25 cellular contexts compared by ENCODE assay signal in genomic region chr10:57336339-57336738, GRCh38.
A peak's percentile ranks its signal among the peaks of the same experiment; 100 is the strongest.
DNase-seq lines count a peak whose midpoint lies in the region; ATAC-seq and TF ChIP-seq lines count a peak whose summit lies in the region.
"Had no signal": no experiment of that assay in that cellular context is flagged by ENCODE, and none has a peak within 500 bp of the region (broad histone marks: within the 10 kb centered on the region; RNA-seq: fewer than 3 reads in every experiment).

No MANE protein-coding gene starts in this region.

- no peaks in the 10 kb centered on the region for H3K79me1 ChIP-seq in neuronal stem cell (ENCODE audit: low read depth, low read length)

- DNase-seq in NOMO-1 treated with DMSO at 0.1 percent for 48 hours (lab: John Stamatoyannopoulos, UW; ENCODE audit: unreplicated experiment) (peak; percentile 22), NOMO-1 treated with dmso at 0.1 percent for 144 hours (lab: John Stamatoyannopoulos, UW; ENCODE audit: unreplicated experiment) (no peak), epithelial cell of proximal tubule (ENCODE audit: low read depth) (no peak), neuronal stem cell (ENCODE audit: low spot score) (no peak), testis (peak; percentile 65), activated gamma-delta T cell treated with Interleukin-2 at 50 U/mL for 16 hours (no peak)
- no peak for DNase-seq in activated T-helper 1 cell treated with anti-CD3 and anti-CD28 coated beads, Interleukin-12 subunit alpha, Interleukin-12 subunit beta, Interleukin-2, Interleukin-4 antibody, amounts not matched to agents 30 ng/mL and 10 ng/mL and 1 ng/mL, durations not matched to agents 14 hours and 24 hours and 36 hours (ENCODE audit: low spot score)
- DNase-seq: ACHN; AML-193; BE2C; CD4-positive, alpha-beta T cell; CD8-positive, alpha-beta memory T cell; DMS 273 treated with DMSO at 0.1 percent for 48 hours; DMS79; EL; GDM1; GM23248; H7; HCEC 1CT had no signal

- H3K18ac ChIP-seq in neuronal stem cell (ENCODE audit: low read length) = no peak overlapping the region

- no peak overlapping the region for H3K4me2 ChIP-seq in neuronal stem cell (ENCODE audit: insufficient read depth, low read length, poor library complexity, severe bottlenecking)
- H3K4me2 ChIP-seq: A549; BLaER1 treated with 17β-estradiol and CSF1 and Interleukin-3, amounts not matched to agents 10 nM and 100 nM had no signal

- H3K36me3 Mint-ChIP-seq in activated T-helper 1 cell treated with anti-CD3 and anti-CD28 coated beads, Interleukin-12 subunit alpha, Interleukin-12 subunit beta, Interleukin-2, Interleukin-4 antibody, amounts not matched to agents 30 ng/mL and 10 ng/mL and 1 ng/mL, durations not matched to agents 14 hours and 24 hours and 36 hours (ENCODE audit: low read depth) = no peaks in the 10 kb centered on the region
- H3K36me3 Mint-ChIP-seq: CD14-positive monocyte; CD8-positive, alpha-beta memory T cell had no signal

- no peak overlapping the region for H3K27ac Mint-ChIP-seq in activated T-helper 1 cell treated with anti-CD3 and anti-CD28 coated beads, Interleukin-12 subunit alpha, Interleukin-12 subunit beta, Interleukin-2, Interleukin-4 antibody, amounts not matched to agents 30 ng/mL and 10 ng/mL and 1 ng/mL, durations not matched to agents 14 hours and 24 hours and 36 hours
- H3K27ac Mint-ChIP-seq: CD14-positive monocyte; CD4-positive, alpha-beta T cell; CD8-positive, alpha-beta memory T cell had no signal

- H3K9me3 Mint-ChIP-seq in activated T-helper 1 cell treated with anti-CD3 and anti-CD28 coated beads, Interleukin-12 subunit alpha, Interleukin-12 subunit beta, Interleukin-2, Interleukin-4 antibody, amounts not matched to agents 30 ng/mL and 10 ng/mL and 1 ng/mL, durations not matched to agents 14 hours and 24 hours and 36 hours = no peaks in the 10 kb centered on the region
- H3K9me3 Mint-ChIP-seq: CD4-positive, alpha-beta T cell; CD8-positive, alpha-beta memory T cell had no signal

- no CpG with 5 or more reads among the region's 12 CpGs for WGBS in neuronal stem cell (ENCODE audit: extremely low coverage in 2 of 2, insufficient read length in 2 of 2, insufficient replicate concordance in 1 of 2), 2 donors
- 65 to 72% methylated on average over 12 of the region's 12 CpGs for WGBS in testis, 2 donors

- ATAC-seq in HG03469 (IDR thresholded peaks at IDR 0.05; ENCODE audit: unreplicated experiment) = no peak
- ATAC-seq: A549, GM12878 had no signal

- H3K9me3 ChIP-seq in neuronal stem cell (replicated peaks in 1 of 2; ENCODE audit: control insufficient read depth in 2 of 2, insufficient read depth in 1 of 2, low read depth in 1 of 2, low read length in 2 of 2) = peaks cover 0 to 2% of the 10 kb centered on the region in 2 donors
- H3K9me3 ChIP-seq in testis = no peaks in the 10 kb centered on the region
- H3K9me3 ChIP-seq: A549; BE2C; BLaER1 treated with 17β-estradiol and CSF1 and Interleukin-3, amounts not matched to agents 10 nM and 100 nM had no signal

- no peak overlapping the region for H2BK12ac ChIP-seq in neuronal stem cell (ENCODE audit: low read length)

- H3K4me1 ChIP-seq in neuronal stem cell (ENCODE audit: control insufficient read depth in 2 of 2, insufficient read depth in 1 of 2, low read depth in 1 of 2, low read length in 2 of 2) (no peaks in the 10 kb centered on the region), testis (no peaks in the 10 kb centered on the region)
- H3K4me1 ChIP-seq: A549; BE2C; BLaER1 treated with 17β-estradiol and CSF1 and Interleukin-3, amounts not matched to agents 10 nM and 100 nM had no signal

- no peak overlapping the region for H3K9ac ChIP-seq in neuronal stem cell (ENCODE audit: low read depth, low read length, poor library complexity)
- H3K9ac ChIP-seq: BLaER1 treated with 17β-estradiol and CSF1 and Interleukin-3, amounts not matched to agents 10 nM and 100 nM; GM23248 had no signal

- H2BK5ac ChIP-seq in neuronal stem cell (ENCODE audit: low read length) = no peak overlapping the region

- no peak for TF ChIP-seq POLR2A in testis (IDR thresholded peaks at IDR 0.05)

- H3K27ac ChIP-seq in neuronal stem cell (replicated peaks; ENCODE audit: low read length) (no peak overlapping the region), testis (no peak overlapping the region)
- H3K27ac ChIP-seq: 22Rv1; A549; BLaER1 treated with 17β-estradiol and CSF1 and Interleukin-3, amounts not matched to agents 10 nM and 100 nM; GM23248 had no signal

- H2AFZ ChIP-seq in neuronal stem cell (ENCODE audit: low read length) = peak overlapping the region; percentile 29
- H2AFZ ChIP-seq: GM23248 had no signal

- no peak overlapping the region for H3K4ac ChIP-seq in neuronal stem cell (ENCODE audit: low read length)

- no peak overlapping the region for H2BK15ac ChIP-seq in neuronal stem cell (ENCODE audit: low read length)

- no peak overlapping the region for H2AK5ac ChIP-seq in neuronal stem cell (ENCODE audit: low read depth, low read length)

- H3K27me3 ChIP-seq in neuronal stem cell (ENCODE audit: control insufficient read depth in 3 of 3, insufficient read depth in 3 of 3, low read depth in 1 of 3, low read length in 3 of 3) (no peaks in the 10 kb centered on the region), testis (no peaks in the 10 kb centered on the region)
- H3K27me3 ChIP-seq: BE2C; BLaER1 treated with 17β-estradiol and CSF1 and Interleukin-3, amounts not matched to agents 10 nM and 100 nM had no signal

- H3K4me3 ChIP-seq in epithelial cell of proximal tubule (ENCODE audit: low read depth, low read length) = peak overlapping the region; percentile 14
- no peak overlapping the region for H3K4me3 ChIP-seq in neuronal stem cell (ENCODE audit: low read length in 2 of 2)
- no peak overlapping the region for H3K4me3 ChIP-seq in testis
- H3K4me3 ChIP-seq: A549; BLaER1 treated with 17β-estradiol and CSF1 and Interleukin-3, amounts not matched to agents 10 nM and 100 nM; GM12878; GM23248 had no signal

- no peak for TF ChIP-seq CTCF in epithelial cell of proximal tubule (conservative IDR thresholded peaks at IDR 0.05; ENCODE audit: low read depth, low read length)
- no peak for TF ChIP-seq CTCF in testis (IDR thresholded peaks at IDR 0.05)

- H3K23ac ChIP-seq in neuronal stem cell (ENCODE audit: low read depth, low read length, poor library complexity) = no peak overlapping the region

- no peak overlapping the region for H2BK120ac ChIP-seq in neuronal stem cell (ENCODE audit: low read depth, low read length)

- intact Hi-C loops in testis (cut with DNase I; ENCODE audit: low total_unique reads) = no loop called here
- intact Hi-C loops in activated T-helper 1 cell treated with anti-CD3 and anti-CD28 coated beads, Interleukin-12 subunit alpha, Interleukin-12 subunit beta, Interleukin-2, Interleukin-4 antibody, amounts not matched to agents 30 ng/mL and 10 ng/mL and 1 ng/mL, durations not matched to agents 14 hours and 24 hours and 36 hours (cut with micrococcal nuclease) = no loop called here

- no peak overlapping the region for H4K8ac ChIP-seq in neuronal stem cell (ENCODE audit: low read depth, low read length)

- no peak overlapping the region for H3K4me3 Mint-ChIP-seq in activated T-helper 1 cell treated with anti-CD3 and anti-CD28 coated beads, Interleukin-12 subunit alpha, Interleukin-12 subunit beta, Interleukin-2, Interleukin-4 antibody, amounts not matched to agents 30 ng/mL and 10 ng/mL and 1 ng/mL, durations not matched to agents 14 hours and 24 hours and 36 hours
- H3K4me3 Mint-ChIP-seq: CD14-positive monocyte; CD4-positive, alpha-beta T cell; CD8-positive, alpha-beta memory T cell had no signal

- no peak overlapping the region for H4K91ac ChIP-seq in neuronal stem cell (ENCODE audit: low read depth, low read length, poor library complexity)

- H3K14ac ChIP-seq in neuronal stem cell (ENCODE audit: low read length) = no peak overlapping the region

- H3K36me3 ChIP-seq in neuronal stem cell (replicated peaks in 1 of 2; ENCODE audit: control insufficient read depth in 2 of 2, insufficient read depth in 2 of 2, low read length in 2 of 2) = no peaks in the 10 kb centered on the region
- no peaks in the 10 kb centered on the region for H3K36me3 ChIP-seq in testis (ENCODE audit: low read depth, missing control alignments)
- H3K36me3 ChIP-seq: BE2C; BLaER1 treated with 17β-estradiol and CSF1 and Interleukin-3, amounts not matched to agents 10 nM and 100 nM had no signal

- no peaks in the 10 kb centered on the region for H3K27me3 Mint-ChIP-seq in activated T-helper 1 cell treated with anti-CD3 and anti-CD28 coated beads, Interleukin-12 subunit alpha, Interleukin-12 subunit beta, Interleukin-2, Interleukin-4 antibody, amounts not matched to agents 30 ng/mL and 10 ng/mL and 1 ng/mL, durations not matched to agents 14 hours and 24 hours and 36 hours (ENCODE audit: insufficient read depth)
- H3K27me3 Mint-ChIP-seq: CD4-positive, alpha-beta T cell; CD8-positive, alpha-beta memory T cell had no signal

- no peaks in the 10 kb centered on the region for H3K4me1 Mint-ChIP-seq in activated T-helper 1 cell treated with anti-CD3 and anti-CD28 coated beads, Interleukin-12 subunit alpha, Interleukin-12 subunit beta, Interleukin-2, Interleukin-4 antibody, amounts not matched to agents 30 ng/mL and 10 ng/mL and 1 ng/mL, durations not matched to agents 14 hours and 24 hours and 36 hours (ENCODE audit: low read depth)
- H3K4me1 Mint-ChIP-seq: CD14-positive monocyte; CD8-positive, alpha-beta memory T cell had no signal

Comparison
In these comparisons a context has a peak if more than half of its experiments do, and no peak if none do; other contexts are left out.
1. DNase-seq: peak in NOMO-1 treated with DMSO at 0.1 percent for 48 hours (single experiment) and testis (single experiment); none in NOMO-1 treated with dmso at 0.1 percent for 144 hours (single experiment), epithelial cell of proximal tubule (single experiment), neuronal stem cell (single experiment), activated gamma-delta T cell treated with Interleukin-2 at 50 U/mL for 16 hours (single experiment) and activated T-helper 1 cell treated with anti-CD3 and anti-CD28 coated beads, Interleukin-12 subunit alpha, Interleukin-12 subunit beta, Interleukin-2, Interleukin-4 antibody, amounts not matched to agents 30 ng/mL and 10 ng/mL and 1 ng/mL, durations not matched to agents 14 hours and 24 hours and 36 hours (single experiment).